16 cellular contexts compared by ENCODE assay signal in genomic region chr3:105976211-105976610, GRCh38.
DNase-seq lines count a peak whose midpoint lies in the region; ATAC-seq and TF ChIP-seq lines count a peak whose summit lies in the region.
"Had no signal": no experiment of that assay in that cellular context is flagged by ENCODE, and none has a peak within 500 bp of the region (broad histone marks: within the 10 kb centered on the region; RNA-seq: fewer than 3 reads in every experiment).

No MANE protein-coding gene starts in this region.

- H2BK120ac ChIP-seq in IMR-90 (ENCODE audit: low read depth, low read length), result no peak overlapping the region

- WGBS in IMR-90 (ENCODE audit: extremely low coverage in 2 of 2, insufficient read length in 1 of 2), 2 experiments, result no CpG with 5 or more reads among the region's 2 CpGs

- H2AK9ac ChIP-seq in IMR-90 (replicated peaks; ENCODE audit: low read depth, low read length, poor library complexity), result no peak overlapping the region

- no peak overlapping the region for H2BK5ac ChIP-seq in IMR-90 (ENCODE audit: low read depth, low read length, poor library complexity, severe bottlenecking)

- no peaks in the 10 kb centered on the region for H3K9me1 ChIP-seq in IMR-90 (ENCODE audit: insufficient read depth, low read length)

- H3K27me3 ChIP-seq in IMR-90 (ENCODE audit: control insufficient read depth, insufficient read depth, low read length) (no peaks in the 10 kb centered on the region), neuron (ENCODE audit: insufficient read depth, low read length) (no peaks in the 10 kb centered on the region)

- H4K91ac ChIP-seq in IMR-90 (ENCODE audit: insufficient read depth, low read depth, low read length), result no peak overlapping the region

- no peak overlapping the region for H3K14ac ChIP-seq in IMR-90 (replicated peaks; ENCODE audit: low read depth, low read length)

- no peak overlapping the region for H3K27ac ChIP-seq in IMR-90 (ENCODE audit: insufficient read depth, low read length)
- H3K27ac ChIP-seq: 22Rv1 had no signal

- no peak overlapping the region for H3K4me3 ChIP-seq in IMR-90 (ENCODE audit: insufficient read depth, low read depth, low read length)
- no peak overlapping the region for H3K4me3 ChIP-seq in fibroblast of the aortic adventitia (ENCODE audit: low read depth, low read length)
- H3K4me3 ChIP-seq in neuron (ENCODE audit: low read length), result no peak overlapping the region

- H3K36me3 ChIP-seq in IMR-90 (ENCODE audit: control insufficient read depth, insufficient read depth, low read length) (no peaks in the 10 kb centered on the region), neuron (ENCODE audit: insufficient read depth, low read length) (no peaks in the 10 kb centered on the region)

- H3K18ac ChIP-seq in IMR-90 (ENCODE audit: low read depth, low read length), result no peak overlapping the region

- no peak overlapping the region for H3K4ac ChIP-seq in IMR-90 (ENCODE audit: low read depth, low read length)

- H3K4me1 ChIP-seq in IMR-90 (ENCODE audit: control insufficient read depth, insufficient read depth, low read length) (peaks cover 3% of the 10 kb centered on the region; the same call in 1 of the 2 replicates), neuron (ENCODE audit: insufficient read depth, low read length) (peaks cover 4% of the 10 kb centered on the region)

- no peaks in the 10 kb centered on the region for H3K79me1 ChIP-seq in IMR-90 (ENCODE audit: low read depth in 1 of 2, low read length in 2 of 2)

- no peak for TF ChIP-seq POLR2A in IMR-90 (IDR thresholded peaks at IDR 0.05; ENCODE audit: low read depth, low read length)

- H3K9me3 ChIP-seq in IMR-90 (ENCODE audit: control insufficient read depth, insufficient read depth, low read length), result peaks cover 6% of the 10 kb centered on the region
- peaks cover 3% of the 10 kb centered on the region for H3K9me3 ChIP-seq in neuron (ENCODE audit: low read length)

- no peak overlapping the region for H4K5ac ChIP-seq in IMR-90 (ENCODE audit: low read depth, low read length)

- H3K56ac ChIP-seq in IMR-90 (ENCODE audit: extremely low read depth, insufficient read depth, low read length), result no peak overlapping the region

- TF ChIP-seq RAD21 in IMR-90 (IDR thresholded peaks at IDR 0.05; ENCODE audit: low read length), result no peak

- H2BK20ac ChIP-seq in IMR-90 (ENCODE audit: low read depth, low read length), result no peak overlapping the region

- peak; percentile 48 for ATAC-seq in IMR-90 (ENCODE audit: low read depth)
- ATAC-seq: CD8-positive, alpha-beta T cell; HCT116; HepG2 had no signal

- H2AFZ ChIP-seq in IMR-90 (replicated peaks; ENCODE audit: low read length, poor library complexity), result no peak overlapping the region
- peak overlapping the region; percentile 11 for H2AFZ ChIP-seq in neuron (ENCODE audit: low read depth, low read length)

- in situ Hi-C loops in IMR-90 (cut with MboI; ENCODE audit: low sequenced_read_pairs), result no loop called here

- H4K8ac ChIP-seq in IMR-90 (ENCODE audit: low read depth in 2 of 2, low read length in 2 of 2), result no peak overlapping the region

- no peak for TF ChIP-seq CTCF in IMR-90 (conservative IDR thresholded peaks at IDR 0.05; ENCODE audit: low read depth, low read length)
- TF ChIP-seq CTCF in fibroblast of the aortic adventitia (IDR thresholded peaks at IDR 0.05; ENCODE audit: insufficient read depth, low read length), result no peak

- dilution Hi-C loops in IMR-90 (cut with HindIII; ENCODE audit: low sequenced_read_pairs, unreplicated experiment), result no loop called here

- no peak overlapping the region for H3K23ac ChIP-seq in IMR-90 (ENCODE audit: low read depth, low read length)

- DNase-seq in IMR-90 (peak; percentile 20), fibroblast of gingiva (ENCODE audit: low read depth) (peak; percentile 13), fibroblast of the aortic adventitia (ENCODE audit: low read depth) (peak; percentile 66), GM03348 (ENCODE audit: low spot score) (no peak), NCI-H774 (lab: John Stamatoyannopoulos, UW) (no peak), RPMI8226 (no peak)
- no peak for DNase-seq in activated CD4-positive, alpha-beta T cell treated with anti-CD3 and anti-CD28 coated beads for 1 hour
- DNase-seq: CD8-positive, alpha-beta T cell; COR-L47; DMS153; DMS79 treated with DMSO at 0.1 percent for 48 hours; EL had no signal

- CTCF ChIA-PET in IMR-90 (lab: Yijun Ruan, JAX), result no interaction called here

- no peaks in the 10 kb centered on the region for H4K20me1 ChIP-seq in IMR-90 (ENCODE audit: insufficient read depth, low read length)

- no peak overlapping the region for H2BK15ac ChIP-seq in IMR-90 (ENCODE audit: low read depth, low read length)

- POLR2A ChIA-PET in IMR-90 (lab: Charles Lee; ENCODE audit: unreplicated experiment), result no interaction called here

- no TSS peak for BruUV-seq in IMR-90 (replicated peaks; lab: Mats Ljungman, UMichigan)

- no peak overlapping the region for H2AK5ac ChIP-seq in IMR-90 (ENCODE audit: low read depth, low read length)

- no peak overlapping the region for H3K9ac ChIP-seq in IMR-90 (ENCODE audit: low read depth, low read length)

- intact Hi-C loops in IMR-90 (cut with micrococcal nuclease), result no loop called here

- peak overlapping the region; percentile 34; the same call in 1 of the 2 replicates for H3K4me2 ChIP-seq in IMR-90 (ENCODE audit: low read depth, low read length)

TF ChIP-seq in IMR-90, 13 proteins besides CTCF, POLR2A, EP300 and RAD21:
- TF ChIP-seq CEBPB (IDR thresholded peaks at IDR 0.05; ENCODE audit: low read depth, low read length) (no peak), NFE2L2 (IDR thresholded peaks at IDR 0.05; ENCODE audit: low read depth, low read length) (no peak), MAZ (IDR thresholded peaks at IDR 0.05; ENCODE audit: borderline replicate concordance, low read depth, low read length) (no peak)

Comparison
In these comparisons a context has a peak if more than half of its experiments do, and no peak if none do; other contexts are left out.
1. DNase-seq: peak in IMR-90 (single experiment), fibroblast of gingiva (single experiment) and fibroblast of the aortic adventitia (single experiment); none in GM03348 (single experiment), activated CD4-positive, alpha-beta T cell treated with anti-CD3 and anti-CD28 coated beads for 1 hour (single experiment), NCI-H774 (single experiment) and RPMI8226 (single experiment).